18 cellular contexts compared by ENCODE assay signal in genomic region chr10:112336556-112337201, GRCh38. TPM values are rescaled to one million over a fixed set of nuclear protein-coding genes. Genes with fewer than 3 reads are reported as not detected.
DNase-seq lines count a peak whose midpoint lies in the region; ATAC-seq and TF ChIP-seq lines count a peak whose summit lies in the region.
"Had no signal": no experiment of that assay in that cellular context is flagged by ENCODE, and none has a peak within 500 bp of the region (broad histone marks: within the 10 kb centered on the region; RNA-seq: fewer than 3 reads in every experiment).

No MANE protein-coding gene starts in this region.

- H3K27ac ChIP-seq in GM23338 (ENCODE audit: low read depth) (no peak overlapping the region), mammary epithelial cell (ENCODE audit: insufficient read depth, low read depth, low read length) (no peak overlapping the region), hepatocyte (peak overlapping the region; percentile 94), muscle layer of duodenum (ENCODE audit: low read length) (peak overlapping the region; percentile 82)
- H3K27ac ChIP-seq: 22Rv1, BLaER1 had no signal

- H3K4me1 ChIP-seq in GM23338 (ENCODE audit: insufficient read depth) (no peaks in the 10 kb centered on the region), mammary epithelial cell (ENCODE audit: insufficient read depth, low read length) (no peaks in the 10 kb centered on the region), hepatocyte (ENCODE audit: insufficient read depth) (peaks cover 28% of the 10 kb centered on the region), muscle layer of duodenum (ENCODE audit: control insufficient read depth in 1 of 2, insufficient read depth in 2 of 2, low read length in 2 of 2) (no peaks in the 10 kb centered on the region)

- H3K36me3 ChIP-seq in GM23338 (ENCODE audit: insufficient read depth), result no peaks in the 10 kb centered on the region
- no peaks in the 10 kb centered on the region for H3K36me3 ChIP-seq in mammary epithelial cell (ENCODE audit: insufficient read depth, low read length)
- H3K36me3 ChIP-seq in hepatocyte (replicated peaks; ENCODE audit: insufficient read depth, low read depth), result no peaks in the 10 kb centered on the region
- no peaks in the 10 kb centered on the region for H3K36me3 ChIP-seq in muscle layer of duodenum (ENCODE audit: control insufficient read depth in 1 of 2, insufficient read depth in 2 of 2, low read length in 2 of 2)
- H3K36me3 ChIP-seq: BLaER1 had no signal

- no peak overlapping the region for H3K27ac Mint-ChIP-seq in GM23338

- no peaks in the 10 kb centered on the region for H3K9me3 Mint-ChIP-seq in GM23338
- H3K9me3 Mint-ChIP-seq: CD8-positive, alpha-beta memory T cell had no signal

- H3K27me3 ChIP-seq in GM23338 (ENCODE audit: insufficient read depth), result no peaks in the 10 kb centered on the region
- peaks cover 2% of the 10 kb centered on the region for H3K27me3 ChIP-seq in mammary epithelial cell (ENCODE audit: insufficient read depth, low read length)
- H3K27me3 ChIP-seq in hepatocyte, result no peaks in the 10 kb centered on the region
- H3K27me3 ChIP-seq in muscle layer of duodenum (ENCODE audit: low read depth, low read length), result no peaks in the 10 kb centered on the region
- H3K27me3 ChIP-seq: BLaER1 had no signal

- H3K4me2 ChIP-seq in GM23338 (no peak overlapping the region), mammary epithelial cell (ENCODE audit: insufficient read depth, low read depth, low read length) (no peak overlapping the region), hepatocyte (no peak overlapping the region)
- H3K4me2 ChIP-seq: BLaER1 had no signal

- H2AFZ ChIP-seq in GM23338, result peak overlapping the region; percentile 47; the same call in 1 of the 2 replicates
- no peak overlapping the region for H2AFZ ChIP-seq in mammary epithelial cell (ENCODE audit: low read depth, low read length)
- H2AFZ ChIP-seq in hepatocyte, result no peak overlapping the region

- H3K9me2 ChIP-seq in GM23338 (ENCODE audit: insufficient read depth) (0 out of 2 replicates have a peak, but pooled peaks cover 3% of the 10 kb centered on the region), hepatocyte (replicated peaks; ENCODE audit: insufficient read depth) (no peaks in the 10 kb centered on the region)

- DNase-seq in GM23338 (ENCODE audit: low spot score) (no peak), mammary epithelial cell (peak; percentile 22), hepatocyte (ENCODE audit: low spot score) (no peak)
- no peak for DNase-seq in stimulated activated CD4-positive, alpha-beta T cell treated with anti-CD3 and anti-CD28 coated beads, Interleukin-15, amount 100 ng/mL, for 24 hours
- DNase-seq in activated CD4-positive, alpha-beta T cell treated with anti-CD3 and anti-CD28 coated beads for 1 hour, result no peak
- DNase-seq in stimulated activated CD8-positive, alpha-beta memory T cell treated with anti-CD3 and anti-CD28 coated beads, Interleukin-4, amount 100 ng/mL, for 48 hours, result no peak
- DNase-seq: CD8-positive, alpha-beta memory T cell; DND-41; GDM1; NCI-H187 treated with DMSO at 0.1 percent for 48 hours; NCI-H446 treated with DMSO at 0.1 percent for 48 hours; NCI-H774 had no signal

- in situ Hi-C loops in mammary epithelial cell (cut with MboI; ENCODE audit: low sequenced_read_pairs in 2 of 2), result no loop called here

- CTCF ChIA-PET in mammary epithelial cell (lab: Charles Lee; ENCODE audit: low non-redundant PET), result no interaction called here

- dilution Hi-C loops in mammary epithelial cell (cut with HindIII; ENCODE audit: low sequenced_read_pairs), result no loop called here

- H3K9me3 ChIP-seq in mammary epithelial cell (replicated peaks; ENCODE audit: insufficient read depth, low read length) (no peaks in the 10 kb centered on the region), hepatocyte (ENCODE audit: low read depth) (no peaks in the 10 kb centered on the region), muscle layer of duodenum (ENCODE audit: control insufficient read depth in 1 of 2, low read length in 2 of 2) (no peaks in the 10 kb centered on the region)
- H3K9me3 ChIP-seq: BLaER1 had no signal

- ATAC-seq in GM23338 (no peak), GM18861 (IDR thresholded peaks at IDR 0.05; ENCODE audit: unreplicated experiment) (no peak)

- H3K4me3 Mint-ChIP-seq in GM23338, result no peak overlapping the region
- H3K4me3 Mint-ChIP-seq: CD8-positive, alpha-beta memory T cell had no signal

- H3K36me3 Mint-ChIP-seq in GM23338 (ENCODE audit: low read depth), result no peaks in the 10 kb centered on the region
- H3K36me3 Mint-ChIP-seq: CD8-positive, alpha-beta memory T cell had no signal

- 29% methylated on average over 5 of the region's 5 CpGs for WGBS in mammary epithelial cell (ENCODE audit: low coverage, missing lambda C conversion rate)
- WGBS in hepatocyte (ENCODE audit: low lambda C conversion rate, missing lambda C conversion rate), result 90% methylated on average over 5 of the region's 5 CpGs

- no peaks in the 10 kb centered on the region for H3F3A ChIP-seq in GM23338 (replicated peaks; ENCODE audit: low read depth)

- H3K27me3 Mint-ChIP-seq in GM23338 (ENCODE audit: insufficient read depth, low read depth, poor library complexity), result no peaks in the 10 kb centered on the region
- H3K27me3 Mint-ChIP-seq: CD8-positive, alpha-beta memory T cell had no signal

- H3K4me3 ChIP-seq in GM23338 (no peak overlapping the region), mammary epithelial cell (replicated peaks in 1 of 3; ENCODE audit: insufficient read depth in 1 of 3, low read depth in 2 of 3, low read length in 3 of 3) (no peak overlapping the region), hepatocyte (no peak overlapping the region), muscle layer of duodenum (ENCODE audit: low read depth in 1 of 2, low read length in 2 of 2) (no peak overlapping the region)
- H3K4me3 ChIP-seq: BLaER1 had no signal

- no TSS peak for BruUV-seq in mammary epithelial cell (replicated peaks; lab: Mats Ljungman, UMichigan)

- H4K20me1 ChIP-seq in GM23338 (replicated peaks; ENCODE audit: insufficient read depth) (no peaks in the 10 kb centered on the region), mammary epithelial cell (ENCODE audit: insufficient read depth, low read length) (no peaks in the 10 kb centered on the region), hepatocyte (ENCODE audit: insufficient read depth, poor library complexity, severe bottlenecking) (no peaks in the 10 kb centered on the region)
- H4K20me1 ChIP-seq: BLaER1 had no signal

- H3K79me2 ChIP-seq in GM23338 (replicated peaks; ENCODE audit: insufficient read depth) (no peaks in the 10 kb centered on the region), mammary epithelial cell (ENCODE audit: insufficient read depth, low read length) (no peaks in the 10 kb centered on the region), hepatocyte (no peaks in the 10 kb centered on the region)

- no peak overlapping the region for H3K9ac ChIP-seq in mammary epithelial cell (ENCODE audit: insufficient read depth, low read length)
- H3K9ac ChIP-seq: BLaER1 had no signal

- H3K4me1 Mint-ChIP-seq in GM23338, result 0 out of 3 replicates have a peak, but pooled peaks cover 3% of the 10 kb centered on the region

- intact Hi-C loops in mammary epithelial cell (cut with micrococcal nuclease), result no loop called here

- TF ChIP-seq CTCF in GM23338 (conservative IDR thresholded peaks at IDR 0.05; ENCODE audit: low read depth in 2 of 2), result no peak
- TF ChIP-seq CTCF in mammary epithelial cell (conservative IDR thresholded peaks at IDR 0.05 in 1 of 2, IDR thresholded peaks at IDR 0.05 in 1 of 2; ENCODE audit: extremely low read depth in 1 of 2, insufficient read depth in 1 of 2, low read depth in 1 of 2, low read length in 2 of 2), result no peak
- TF ChIP-seq CTCF in hepatocyte (IDR thresholded peaks at IDR 0.05; ENCODE audit: poor library complexity), result no peak

TF ChIP-seq in GM23338, 12 proteins besides CTCF, POLR2A, EP300 and RAD21 (continues in another document):
- TF ChIP-seq ETS1 (IDR thresholded peaks at IDR 0.05) (no peak), NANOG (IDR thresholded peaks at IDR 0.05; ENCODE audit: borderline replicate concordance) (no peak), POLR2AphosphoS5 (IDR thresholded peaks at IDR 0.05; ENCODE audit: low read depth) (no peak), CREB1 (CRISPR knock-in tag; IDR thresholded peaks at IDR 0.05; ENCODE audit: low read depth) (no peak), EZH2phosphoT487 (IDR thresholded peaks at IDR 0.05; ENCODE audit: unreplicated experiment) (no peak), ZNF331 (CRISPR knock-in tag; IDR thresholded peaks at IDR 0.05; ENCODE audit: low read depth) (no peak), EZH2 (IDR thresholded peaks at IDR 0.05; ENCODE audit: low read depth, unreplicated experiment) (no peak), STAT1 (IDR thresholded peaks at IDR 0.05; ENCODE audit: unreplicated experiment) (no peak), ZNF114 (CRISPR knock-in tag; IDR thresholded peaks at IDR 0.05) (no peak), JUNB (IDR thresholded peaks at IDR 0.05; ENCODE audit: unreplicated experiment) (no peak)

RNA-seq across cellular contexts. Expression of gene ACSL5, which starts 37.2 kb away (rescaled TPM):
- total RNA-seq in GM23338 (2014; rRNA removed; shearing (Covaris generic)), result not detected in 2 replicates
- polyA plus RNA-seq in GM23338 (2016; fragmentation: Nextera tagmentation; extraction: Ambion mirVana) (0.09 TPM in 1 of 2 replicates, not detected in the other), mammary epithelial cell (0.23 TPM), hepatocyte (22.2 and 22.7 TPM in 2 replicates)
- total RNA-seq in mammary epithelial cell (under 1 TPM in 1 of 2 donors, not detected in 1; 0.17 TPM), hepatocyte (40.2 and 43.1 TPM in 2 replicates)
- not detected for polyA minus RNA-seq in mammary epithelial cell

RNA-seq across cellular contexts. Expression of gene TECTB, which starts 53.5 kb away (rescaled TPM):
- not detected in 2 replicates for total RNA-seq in GM23338 (2014; rRNA removed; shearing (Covaris generic))
- polyA plus RNA-seq in GM23338 (2016; fragmentation: Nextera tagmentation; extraction: Ambion mirVana) (not detected in 2 replicates), mammary epithelial cell (not detected), hepatocyte (not detected in 2 replicates)
- total RNA-seq in mammary epithelial cell (not detected), hepatocyte (0.08 and 0.10 TPM in 2 replicates)
- polyA minus RNA-seq in mammary epithelial cell, result not detected
- total RNA-seq: CD8-positive, alpha-beta memory T cell; H4; RPMI7951 had no signal
- polyA plus RNA-seq: CD8-positive, alpha-beta memory T cell had no signal

Comparison
In these comparisons a context has a peak if more than half of its experiments do, and no peak if none do; other contexts are left out.
1. H3K27ac ChIP-seq: peak in hepatocyte (single experiment) and muscle layer of duodenum (single experiment); none in GM23338 (single experiment) and mammary epithelial cell (single experiment).
2. RNA of gene ACSL5, which starts 37.2 kb away (total RNA-seq): 40.2 to 43.1 TPM in hepatocyte; 0.17 TPM in mammary epithelial cell and not detected in GM23338; every median in the first group is over 10 times any median in the second.